Comparison of ENCODE assay signal across 7 cellular contexts in the genomic region with DNA sequence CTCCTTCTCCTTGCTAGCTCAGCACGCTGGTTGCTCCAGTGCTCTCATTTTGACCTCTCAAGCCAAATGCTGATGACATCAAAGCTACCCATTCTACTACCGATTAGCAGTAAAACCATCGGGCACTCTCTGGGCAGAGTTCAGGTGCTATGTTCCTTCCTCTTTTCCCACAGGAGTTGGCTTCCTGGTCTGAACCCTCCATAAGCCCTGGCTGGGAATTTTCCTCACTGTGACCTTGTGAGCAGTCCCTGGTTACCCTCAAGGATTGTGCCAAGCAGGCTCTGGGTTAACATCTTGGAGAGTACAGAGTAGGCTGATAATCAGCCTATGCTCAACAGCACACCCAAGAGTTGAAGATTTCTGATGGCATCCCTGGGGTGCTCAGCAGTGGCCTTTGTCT.
"Had no signal": no experiment of that assay in that cellular context is flagged by ENCODE, and none has a peak within 500 bp of the region (broad histone marks: within the 10 kb centered on the region; RNA-seq: fewer than 3 reads in every experiment).

No MANE protein-coding gene starts in this region.

- FAIRE-seq: H1, H54, HepG2 had no signal

- H3K4me3 Mint-ChIP-seq: GM23338, H9, IgD-negative memory B cell had no signal

- ATAC-seq: GM23338, HepG2 had no signal

- H2AFZ ChIP-seq: GM23338 had no signal

- H3K4me1 Mint-ChIP-seq: GM23338, H9 had no signal

- H3K4me2 ChIP-seq: GM23338 had no signal

- H3K27ac Mint-ChIP-seq: GM23338, H9, IgD-negative memory B cell had no signal

- H3K27me3 Mint-ChIP-seq: IgD-negative memory B cell had no signal

- H3K9me3 Mint-ChIP-seq: GM23338, H9 had no signal

- H3K36me3 Mint-ChIP-seq: IgD-negative memory B cell had no signal

- DNase-seq: H9, HCEC 1CT had no signal

- H3K4me3 ChIP-seq: GM23338 had no signal
